ENCODE assay signal across 9 cellular contexts in genomic region chr19:51473009-51473707, GRCh38. TPM values are rescaled to one million over a fixed set of nuclear protein-coding genes. Genes with fewer than 3 reads are reported as not detected.
A peak's percentile ranks its signal among the peaks of the same experiment; 100 is the strongest.
DNase-seq lines count a peak whose midpoint lies in the region; ATAC-seq and TF ChIP-seq lines count a peak whose summit lies in the region.
"Had no signal": no experiment of that assay in that cellular context is flagged by ENCODE, and none has a peak within 500 bp of the region (broad histone marks: within the 10 kb centered on the region; RNA-seq: fewer than 3 reads in every experiment).

No MANE protein-coding gene starts in this region.

- no peak overlapping the region for H3K4me3 ChIP-seq in upper lobe of left lung

- TF ChIP-seq POLR2A in upper lobe of left lung (IDR thresholded peaks at IDR 0.05): no peak

- no peak for TF ChIP-seq EP300 in upper lobe of left lung (IDR thresholded peaks at IDR 0.05)

- in situ Hi-C loops in SK-MEL-5 (cut with HindIII; ENCODE audit: low pct_unique_long_range_greater_than_20kb, low sequenced_read_pairs): no loop called here

- no peaks in the 10 kb centered on the region for H3K9me3 ChIP-seq in upper lobe of left lung

- H3K36me3 ChIP-seq in upper lobe of left lung: no peaks in the 10 kb centered on the region

- peak; percentile 72 for DNase-seq in DMS114 treated with DMSO at 0.1 percent for 48 hours (lab: John Stamatoyannopoulos, UW; ENCODE audit: unreplicated experiment)
- peak; percentile 78 to 87 for DNase-seq in Kasumi-1 (lab: John Stamatoyannopoulos, UW)
- DNase-seq in SK-MEL-5 (ENCODE audit: low read depth, low spot score): peak; percentile 77
- DNase-seq in activated gamma-delta T cell treated with anti-CD3 and anti-CD28 coated beads, Interleukin-2, amount 50 U/mL, for 16 hours (ENCODE audit: low read depth): peak; percentile 87
- DNase-seq in glomerular endothelial cell (ENCODE audit: extremely low read depth, low read depth, low spot score): peak; percentile 27
- DNase-seq in pons (ENCODE audit: low spot score): peak; percentile 68
- DNase-seq in upper lobe of left lung: peak in 1 of 2 donors; percentile 78

- peaks cover 0 to 5% (median under 1%) of the 10 kb centered on the region in 4 donors for H3K4me1 ChIP-seq in upper lobe of left lung

- WGBS in upper lobe of left lung, 2 donors: 30 to 37% methylated on average over 7 of the region's 7 CpGs

- no peaks in the 10 kb centered on the region for H3K27me3 ChIP-seq in upper lobe of left lung

- ATAC-seq in upper lobe of left lung (ENCODE audit: low FRiP score in 2 of 2): peak; percentile 77 to 83
- no peak for ATAC-seq in GM18907 (IDR thresholded peaks at IDR 0.05; ENCODE audit: unreplicated experiment)

- no peak overlapping the region for H3K27ac ChIP-seq in upper lobe of left lung

- TF ChIP-seq CTCF in upper lobe of left lung (IDR thresholded peaks at IDR 0.05): peak; percentile 61 to 77 (median 73)

RNA-seq across cellular contexts. Expression of gene CEACAM18, which starts 5.2 kb away (rescaled TPM):
- not detected in 2 replicates for total RNA-seq in SK-MEL-5 (2014; rRNA removed; shearing (Covaris generic))
- polyA plus RNA-seq in SK-MEL-5 (2015; cell fraction: cytosol; rRNA removed): not detected in 2 replicates
- polyA plus RNA-seq in SK-MEL-5 (2015; cell fraction: nucleus; rRNA removed): not detected in 2 replicates
- total RNA-seq in glomerular endothelial cell (not detected in 2 replicates), upper lobe of left lung (not detected)
- polyA plus RNA-seq: adipose tissue had no signal

RNA-seq across cellular contexts. Expression of gene SIGLEC8, which starts 14.9 kb away (rescaled TPM):
- not detected in 2 replicates for total RNA-seq in SK-MEL-5 (2014; rRNA removed; shearing (Covaris generic))
- polyA plus RNA-seq in SK-MEL-5 (2015; cell fraction: cytosol; rRNA removed): not detected in 2 replicates
- not detected in 2 replicates for polyA plus RNA-seq in SK-MEL-5 (2015; cell fraction: nucleus; rRNA removed)
- total RNA-seq in glomerular endothelial cell (not detected in 2 replicates), upper lobe of left lung (1 to 10 TPM in 3 of 6 donors, under 1 TPM in 3; 0.78 to 4.2 (median 1.8) TPM)

RNA-seq across cellular contexts. Expression of gene SIGLEC12, which starts 28.4 kb away (rescaled TPM):
- not detected in 2 replicates for total RNA-seq in SK-MEL-5 (2014; rRNA removed; shearing (Covaris generic))
- not detected in 2 replicates for polyA plus RNA-seq in SK-MEL-5 (2015; cell fraction: cytosol; rRNA removed)
- polyA plus RNA-seq in SK-MEL-5 (2015; cell fraction: nucleus; rRNA removed): not detected in 2 replicates
- not detected in 2 replicates for total RNA-seq in glomerular endothelial cell
- total RNA-seq in upper lobe of left lung: 1 to 10 TPM in 4 of 6 donors, under 1 TPM in 1, not detected in 1; 0.30 to 4.5 (median 3.3) TPM

RNA-seq across cellular contexts. Expression of gene SIGLEC10, which starts 55.7 kb away (rescaled TPM):
- not detected in 2 replicates for total RNA-seq in SK-MEL-5 (2014; rRNA removed; shearing (Covaris generic))
- not detected in 2 replicates for polyA plus RNA-seq in SK-MEL-5 (2015; cell fraction: cytosol; rRNA removed)
- polyA plus RNA-seq in SK-MEL-5 (2015; cell fraction: nucleus; rRNA removed): not detected in 2 replicates
- total RNA-seq in glomerular endothelial cell: not detected in 2 replicates
- total RNA-seq in upper lobe of left lung: 10 to 100 TPM; 13.2 to 76.5 (median 16.9) TPM

RNA-seq across cellular contexts. Expression of gene SIGLEC6, which starts 58.3 kb away (rescaled TPM):
- not detected in 2 replicates for total RNA-seq in SK-MEL-5 (2014; rRNA removed; shearing (Covaris generic))
- polyA plus RNA-seq in SK-MEL-5 (2015; cell fraction: cytosol; rRNA removed): not detected in 2 replicates
- polyA plus RNA-seq in SK-MEL-5 (2015; cell fraction: nucleus; rRNA removed): not detected in 2 replicates
- total RNA-seq in glomerular endothelial cell: not detected in 2 replicates
- 1 to 10 TPM in 3 of 6 donors, not detected in 3; 7.2 to 7.9 (median 7.8) TPM for total RNA-seq in upper lobe of left lung
